ENCODE assay signal across 10 cellular contexts in the genomic region with DNA sequence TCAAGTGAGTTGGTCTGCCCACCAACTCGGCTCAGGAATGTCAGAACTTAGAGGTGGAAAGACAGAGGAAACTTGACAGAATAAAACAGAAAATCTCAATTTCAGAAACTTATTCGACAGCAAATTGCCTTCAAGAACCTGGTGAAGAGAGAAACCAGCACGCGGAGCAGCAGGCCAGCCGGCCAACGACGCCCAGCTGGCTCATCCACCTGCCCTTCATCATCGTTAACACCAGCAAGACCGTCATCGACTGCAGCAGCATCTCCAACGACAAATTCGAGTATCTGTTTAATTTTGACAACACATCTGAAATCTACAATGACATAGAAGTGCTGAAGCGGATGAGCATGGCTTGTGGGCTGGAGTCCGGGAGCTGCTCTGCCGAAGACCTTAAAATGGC.
"Had no signal": no experiment of that assay in that cellular context is flagged by ENCODE, and none has a peak within 500 bp of the region (broad histone marks: within the 10 kb centered on the region; RNA-seq: fewer than 3 reads in every experiment).

No MANE protein-coding gene starts in this region.

- FAIRE-seq: H1, H54 had no signal

- H3K27ac ChIP-seq: GM23248 had no signal

- H3K4me1 ChIP-seq: HAP-1 had no signal

- H3K36me3 ChIP-seq: HAP-1 had no signal

- DNase-seq: GM23248, GOT3, H7, H9, HCEC 1CT, HFFc6 had no signal

- H3K4me3 ChIP-seq: GM23248, GM23338, HAP-1 had no signal

- H3K9me3 ChIP-seq: HAP-1 had no signal
